Comparison of ENCODE assay signal across 8 cellular contexts in the genomic region with DNA sequence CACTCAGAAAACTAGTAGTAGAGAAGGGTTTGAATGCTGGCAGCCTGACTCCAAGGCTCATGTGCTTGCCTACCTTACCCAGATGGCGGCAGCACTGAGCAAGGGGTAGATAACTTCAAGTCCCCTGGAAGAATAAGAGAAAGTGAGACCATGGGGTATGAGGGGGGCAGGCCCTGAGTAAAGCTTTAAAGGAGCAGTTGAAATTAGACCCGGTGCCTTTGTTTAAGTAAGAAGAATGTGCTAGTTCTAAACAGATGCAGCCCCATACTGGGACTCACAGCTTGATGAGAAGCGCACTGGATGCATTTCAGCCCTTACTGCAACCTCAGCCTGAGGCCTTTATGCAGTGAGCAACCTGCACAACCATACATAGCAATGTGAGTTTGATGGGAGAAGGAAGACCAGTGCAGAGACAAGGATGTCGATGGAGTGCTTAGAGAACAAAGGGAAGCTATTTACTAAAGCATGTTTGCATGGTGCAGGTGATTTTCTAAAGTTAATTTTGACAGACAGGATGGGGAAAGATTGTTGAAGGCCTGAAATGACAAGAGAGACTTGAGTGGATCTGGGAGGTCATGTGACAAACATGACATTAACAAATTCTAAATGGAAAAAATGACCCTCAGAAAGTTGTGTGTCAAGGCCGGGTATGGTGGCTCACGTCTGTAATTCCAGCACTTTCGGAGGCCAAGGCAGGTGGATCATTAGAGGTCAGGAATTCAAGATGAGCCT. TPM values are rescaled to one million over a fixed set of nuclear protein-coding genes. Genes with fewer than 3 reads are reported as not detected.
DNase-seq lines count a peak whose midpoint lies in the region; ATAC-seq, FAIRE-seq and TF ChIP-seq lines count a peak whose summit lies in the region.

No MANE protein-coding gene starts in this region.

- intact Hi-C loops in A673 (cut with micrococcal nuclease; ENCODE audit: unreplicated experiment) (no loop called here), K562 (cut with micrococcal nuclease) (loop anchor here (5.0 kb wide), 1 partner anchor 64 kb away; no protein-coding TSS in a partner anchor)

- no peaks in the 10 kb centered on the region for H4K20me1 ChIP-seq in K562 (replicated peaks; ENCODE audit: control insufficient read depth, insufficient read depth, low read length)

- TF ChIP-seq EP300 in K562 (IDR thresholded peaks at IDR 0.05; ENCODE audit: low read length), result no peak

- 61% methylated on average over 7 of the region's 7 CpGs for WGBS in K562 (ENCODE audit: insufficient coverage, low coverage, missing lambda C conversion rate)
- no CpG with 5 or more reads among the region's 7 CpGs for WGBS in mesendoderm (ENCODE audit: extremely low coverage, insufficient coverage, low lambda C conversion rate)

- no peak overlapping the region for H3K56ac ChIP-seq in mesendoderm (ENCODE audit: low read length)

- no peak overlapping the region for H2BK15ac ChIP-seq in mesendoderm (replicated peaks; ENCODE audit: low read depth)

- in situ Hi-C loops in K562 (cut with MboI), result no loop called here

- H3K27me3 ChIP-seq in A673 (replicated peaks; ENCODE audit: insufficient read depth, low read depth, low read length, poor library complexity) (peaks cover 69% of the 10 kb centered on the region), Peyer's patch (no peaks in the 10 kb centered on the region), K562 (ENCODE audit: control insufficient read depth in 2 of 2, insufficient read depth in 2 of 2, low read length in 2 of 2) (no peaks in the 10 kb centered on the region), mesendoderm (ENCODE audit: insufficient read depth, low read length, poor library complexity) (no peaks in the 10 kb centered on the region)

- no peak overlapping the region for H3K9ac ChIP-seq in K562 (ENCODE audit: insufficient read depth in 1 of 2, low read depth in 2 of 2, low read length in 2 of 2)
- H3K9ac ChIP-seq in mesendoderm (ENCODE audit: low read length), result no peak overlapping the region

- H2AK5ac ChIP-seq in mesendoderm (ENCODE audit: low read length), result no peak overlapping the region

- BruUV-seq in A673 (replicated peaks; lab: Mats Ljungman, UMichigan) (no TSS peak), K562 (replicated peaks; lab: Mats Ljungman, UMichigan) (no TSS peak)

- H3K79me2 ChIP-seq in K562 (ENCODE audit: control insufficient read depth, insufficient read depth, low read length) (peaks cover 6% of the 10 kb centered on the region; the same call in 1 of the 3 replicates), mesendoderm (ENCODE audit: control insufficient read depth, insufficient read depth, low read length) (no peaks in the 10 kb centered on the region)

- H3K4ac ChIP-seq in mesendoderm (ENCODE audit: low read depth, low read length), result no peak overlapping the region

- H3K9me1 ChIP-seq in K562 (ENCODE audit: control insufficient read depth, insufficient read depth, low read length), result no peaks in the 10 kb centered on the region

- H3K27ac ChIP-seq in A673 (ENCODE audit: low read depth, low read length, poor library complexity, severe bottlenecking) (no peak overlapping the region), Peyer's patch (peak overlapping the region in 2 of 4 donors; percentile 6 to 50), K562 (ENCODE audit: extremely low read depth, low read depth, low read length) (no peak overlapping the region), mesendoderm (ENCODE audit: low read depth, low read length) (no peak overlapping the region)

- H3K9me3 ChIP-seq in A673 (ENCODE audit: low read depth, low read length, poor library complexity, severe bottlenecking), result no peaks in the 10 kb centered on the region
- H3K9me3 ChIP-seq in Peyer's patch, result no peaks in the 10 kb centered on the region
- no peaks in the 10 kb centered on the region for H3K9me3 ChIP-seq in K562 (replicated peaks; ENCODE audit: control insufficient read depth, insufficient read depth, low read depth, low read length)

- TF ChIP-seq POLR2A in Peyer's patch (IDR thresholded peaks at IDR 0.05) (no peak), K562 (conservative IDR thresholded peaks at IDR 0.05) (no peak)

- TF ChIP-seq RAD21 in K562 (CRISPR knock-in tag; conservative IDR thresholded peaks at IDR 0.05 in 1 of 2, IDR thresholded peaks at IDR 0.05 in 1 of 2), result peak; percentile 32 to 71; a peak in 3 of 4 replicates

- H4K5ac ChIP-seq in mesendoderm (ENCODE audit: low read length), result no peak overlapping the region

- CTCF ChIA-PET in A673 (lab: Charles Lee), result interaction anchor here (0.6 kb wide), 1 partner anchor 363 kb away, joined by 3 read pairs; no protein-coding TSS in a partner anchor
- CTCF ChIA-PET in K562 (lab: Yijun Ruan, JAX; ENCODE audit: low intra/inter-chr PET ratio), result interaction anchor here (0.8 kb wide), 1 partner anchor 9 kb away, joined by 3 read pairs; no protein-coding TSS in a partner anchor

- no peak overlapping the region for H4K8ac ChIP-seq in mesendoderm (ENCODE audit: low read depth, low read length)

- no peak overlapping the region for H2AFZ ChIP-seq in K562 (ENCODE audit: low read depth, low read length)

- H2BK120ac ChIP-seq in mesendoderm (ENCODE audit: low read depth, low read length), result no peak overlapping the region

- H3K36me3 ChIP-seq in A673 (ENCODE audit: insufficient read depth, low read length, poor library complexity, severe bottlenecking) (no peaks in the 10 kb centered on the region), Peyer's patch (no peaks in the 10 kb centered on the region), K562 (ENCODE audit: control insufficient read depth, insufficient read depth, low read length) (no peaks in the 10 kb centered on the region), mesendoderm (ENCODE audit: control insufficient read depth, insufficient read depth, low read length) (no peaks in the 10 kb centered on the region)

- no peak overlapping the region for H3K23ac ChIP-seq in mesendoderm (ENCODE audit: low read length)

- H3K4me3 ChIP-seq in A673 (ENCODE audit: low read depth, low read length, poor library complexity, severe bottlenecking) (no peak overlapping the region), Peyer's patch (no peak overlapping the region), K562 (no peak overlapping the region), mesendoderm (ENCODE audit: low read length) (no peak overlapping the region)

- H3K4me2 ChIP-seq in K562 (ENCODE audit: insufficient read depth, low read length) (no peak overlapping the region), mesendoderm (ENCODE audit: low read length) (no peak overlapping the region)

- peak; percentile 57 for TF ChIP-seq CTCF in A673 (conservative IDR thresholded peaks at IDR 0.05; ENCODE audit: low read depth, low read length)
- peak; percentile 65 for TF ChIP-seq CTCF in GM10266 (IDR thresholded peaks at IDR 0.05; ENCODE audit: control insufficient read depth, insufficient read depth, low read depth, missing control alignments)
- peak; percentile 14 to 75 (median 60) for TF ChIP-seq CTCF in Peyer's patch (IDR thresholded peaks at IDR 0.05)
- TF ChIP-seq CTCF in K562 (IDR thresholded peaks at IDR 0.05 in 2 of 3, conservative IDR thresholded peaks at IDR 0.05 in 1 of 3; ENCODE audit: insufficient read depth in 2 of 3, low read depth in 1 of 3, low read length in 3 of 3), result peak; percentile 70 to 78 (median 71)

- ATAC-seq in K562, result peak; percentile 83
- no peak for ATAC-seq in HG02870 (IDR thresholded peaks at IDR 0.05; ENCODE audit: unreplicated experiment)

- peak; percentile 40 for FAIRE-seq in K562 (lab: Jason Lieb, UNC)

- no peaks in the 10 kb centered on the region for H3K79me1 ChIP-seq in mesendoderm (ENCODE audit: low read length)

- H3K18ac ChIP-seq in mesendoderm (ENCODE audit: low read length), result no peak overlapping the region

- POLR2A ChIA-PET in A673 (lab: Charles Lee; ENCODE audit: low non-redundant PET), result interaction anchor here (0.6 kb wide), 1 partner anchor 189 kb away, joined by 3 read pairs; no protein-coding TSS in a partner anchor
- POLR2A ChIA-PET in K562 (lab: Yijun Ruan, JAX), result interaction anchor here (0.6 to 2.5 kb wide), 3 partner anchors 9 to 78 kb away, joined by 3 to 7 read pairs (median 3); no protein-coding TSS in a partner anchor

- H2BK5ac ChIP-seq in mesendoderm (ENCODE audit: low read length), result no peak overlapping the region

- H3K4me1 ChIP-seq in A673 (ENCODE audit: insufficient read depth, low read length, poor library complexity, severe bottlenecking), result no peaks in the 10 kb centered on the region
- no peaks in the 10 kb centered on the region for H3K4me1 ChIP-seq in Peyer's patch
- peaks cover 4 to 57% of the 10 kb centered on the region in 2 experiments; a peak in 4 of 5 replicates for H3K4me1 ChIP-seq in K562 (replicated peaks in 1 of 2; ENCODE audit: control insufficient read depth in 2 of 2, insufficient read depth in 2 of 2, low read length in 2 of 2)
- no peaks in the 10 kb centered on the region for H3K4me1 ChIP-seq in mesendoderm (ENCODE audit: control insufficient read depth, low read depth, low read length)

- peak; percentile 37 for DNase-seq in A673 (ENCODE audit: low spot score)
- peak; percentile 50 for DNase-seq in GM10266 (ENCODE audit: extremely low spot score)
- DNase-seq in Peyer's patch, result peak in 2 of 3 donors; percentile 44 to 82
- peak; percentile 69 to 82 (median 72) for DNase-seq in K562 (ENCODE audit: extremely low read depth in 1 of 4, low spot score in 3 of 4)
- peak; percentile 91 for DNase-seq in mesendoderm
- DNase-seq in OCI-M2 (lab: John Stamatoyannopoulos, UW; ENCODE audit: unreplicated experiment), result no peak
- DNase-seq in NCI-H226, result no peak

RNA-seq across cellular contexts. Expression of gene TMA7B, which starts 27.1 kb away (rescaled TPM):
- total RNA-seq in A673 (2021) (not detected in 2 replicates), Peyer's patch (not detected), K562 (2014; rRNA removed) (12.0 and 14.2 TPM in 2 replicates), K562 (2014; rRNA removed; fragmentation: Illumina TruSeq; extraction: Trizol) (13.9 and 17.0 TPM in 2 replicates), K562 (2015; rRNA removed; fragmentation: Illumina TruSeq; extraction: Trizol) (5.3 and 5.6 TPM in 2 replicates), K562 (2021) (11.2 and 12.8 TPM in 2 replicates)
- 16.1 and 33.1 TPM in 2 replicates for total RNA-seq in K562 (2011; cell fraction: chromatin; rRNA removed; ENCODE audit: low replicate concordance)
- total RNA-seq in K562 (2011; cell fraction: nucleolus; rRNA removed), result 8.2 and 8.4 TPM in 2 replicates
- 15.8 and 17.9 TPM in 2 replicates for total RNA-seq in K562 (2011; cell fraction: nucleoplasm; rRNA removed)
- polyA plus RNA-seq in K562 (2011; rRNA removed) (3.2 and 10.9 TPM in 2 replicates), K562 (2014; fragmentation: Illumina TruSeq; extraction: Trizol) (9.4 and 11.8 TPM in 2 replicates), K562 (2014; fragmentation: Nextera tagmentation; extraction: Ambion mirVana) (1 to 10 TPM; 5.7 to 8.7 TPM), K562 (2014; rRNA removed) (13.2 and 14.5 TPM in 2 replicates)
- polyA plus RNA-seq in K562 (2011; cell fraction: cytosol; rRNA removed), result 1.0 and 1.5 TPM in 2 replicates
- 1.7 and 4.9 TPM in 2 replicates for polyA plus RNA-seq in K562 (2011; cell fraction: nucleus; rRNA removed)
- 4.9 and 8.2 TPM in 2 replicates for polyA plus RNA-seq in K562 (2012)
- polyA minus RNA-seq in K562 (2011; rRNA and poly(A)+ RNA removed), result 4.7 and 10.9 TPM in 2 replicates
- polyA minus RNA-seq in K562 (2011; cell fraction: cytosol; rRNA and poly(A)+ RNA removed), result 1.0 and 3.1 TPM in 2 replicates
- polyA minus RNA-seq in K562 (2011; cell fraction: nucleus; rRNA and poly(A)+ RNA removed), result 2.2 and 2.6 TPM in 2 replicates
- not detected for polyA plus RNA-seq in mesendoderm (2013, experiment 1 of 2)
- polyA plus RNA-seq in mesendoderm (2013, experiment 2 of 2), result not detected

RNA-seq across cellular contexts. Expression of gene GRAP2, which starts 32.2 kb away (rescaled TPM):
- total RNA-seq in A673 (2021), result not detected in 2 replicates
- 10 to 100 TPM in 1 of 4 donors, 1 to 10 TPM in 3; 5.8 to 92.4 (median 6.1) TPM for total RNA-seq in Peyer's patch
- total RNA-seq in K562 (2011; cell fraction: chromatin; rRNA removed; ENCODE audit: low replicate concordance), result 119 and 120 TPM in 2 replicates
- total RNA-seq in K562 (2011; cell fraction: nucleolus; rRNA removed), result 83.6 and 92.2 TPM in 2 replicates
- total RNA-seq in K562 (2011; cell fraction: nucleoplasm; rRNA removed), result 114 and 167 TPM in 2 replicates
- 67.9 and 83.1 TPM in 2 replicates for total RNA-seq in K562 (2014; rRNA removed)
- 43.0 and 46.6 TPM in 2 replicates for total RNA-seq in K562 (2014; rRNA removed; fragmentation: Illumina TruSeq; extraction: Trizol)
- 29.5 and 30.2 TPM in 2 replicates for total RNA-seq in K562 (2015; rRNA removed; fragmentation: Illumina TruSeq; extraction: Trizol)
- 62.2 and 71.4 TPM in 2 replicates for total RNA-seq in K562 (2021)
- polyA plus RNA-seq in K562 (2011; rRNA removed), result 22.0 and 60.4 TPM in 2 replicates
- polyA plus RNA-seq in K562 (2011; cell fraction: cytosol; rRNA removed), result 20.3 and 83.5 TPM in 2 replicates
- 34.5 and 117 TPM in 2 replicates for polyA plus RNA-seq in K562 (2011; cell fraction: nucleus; rRNA removed)
- polyA plus RNA-seq in K562 (2012), result 57.6 and 120 TPM in 2 replicates
- 67.6 and 69.5 TPM in 2 replicates for polyA plus RNA-seq in K562 (2014; fragmentation: Illumina TruSeq; extraction: Trizol)
- 1 to 10 TPM; 4.8 to 8.8 TPM for polyA plus RNA-seq in K562 (2014; fragmentation: Nextera tagmentation; extraction: Ambion mirVana)
- polyA plus RNA-seq in K562 (2014; rRNA removed), result 76.8 and 88.7 TPM in 2 replicates
- polyA minus RNA-seq in K562 (2011; rRNA and poly(A)+ RNA removed), result 22.0 and 65.1 TPM in 2 replicates
- 15.4 and 43.7 TPM in 2 replicates for polyA minus RNA-seq in K562 (2011; cell fraction: cytosol; rRNA and poly(A)+ RNA removed)
- polyA minus RNA-seq in K562 (2011; cell fraction: nucleus; rRNA and poly(A)+ RNA removed), result 24.7 and 46.7 TPM in 2 replicates
- 0.13 TPM for polyA plus RNA-seq in mesendoderm (2013, experiment 1 of 2)
- 0.15 TPM for polyA plus RNA-seq in mesendoderm (2013, experiment 2 of 2)

RNA-seq across cellular contexts. Expression of gene ENTHD1, which starts 39.5 kb away (rescaled TPM):
- total RNA-seq in A673 (2021), result not detected in 2 replicates
- total RNA-seq in Peyer's patch, result not detected
- total RNA-seq in K562 (2011; cell fraction: chromatin; rRNA removed; ENCODE audit: low replicate concordance), result 0.25 TPM in 1 of 2 replicates, not detected in the other
- total RNA-seq in K562 (2011; cell fraction: nucleolus; rRNA removed), result not detected in 2 replicates
- total RNA-seq in K562 (2011; cell fraction: nucleoplasm; rRNA removed), result not detected in 2 replicates
- 0.18 and 0.29 TPM in 2 replicates for total RNA-seq in K562 (2014; rRNA removed)
- total RNA-seq in K562 (2014; rRNA removed; fragmentation: Illumina TruSeq; extraction: Trizol), result 0.29 and 0.36 TPM in 2 replicates
- total RNA-seq in K562 (2015; rRNA removed; fragmentation: Illumina TruSeq; extraction: Trizol), result 0.43 and 0.75 TPM in 2 replicates
- 0.20 and 0.22 TPM in 2 replicates for total RNA-seq in K562 (2021)
- polyA plus RNA-seq in K562 (2011; rRNA removed), result 0.05 and 0.13 TPM in 2 replicates
- polyA plus RNA-seq in K562 (2011; cell fraction: cytosol; rRNA removed), result 0.07 TPM in 1 of 2 replicates, not detected in the other
- polyA plus RNA-seq in K562 (2011; cell fraction: nucleus; rRNA removed), result not detected in 2 replicates
- 0.27 and 0.35 TPM in 2 replicates for polyA plus RNA-seq in K562 (2012)
- 0.25 and 0.37 TPM in 2 replicates for polyA plus RNA-seq in K562 (2014; fragmentation: Illumina TruSeq; extraction: Trizol)
- under 1 TPM; 0.27 to 0.35 TPM for polyA plus RNA-seq in K562 (2014; fragmentation: Nextera tagmentation; extraction: Ambion mirVana)
- 0.23 and 0.98 TPM in 2 replicates for polyA plus RNA-seq in K562 (2014; rRNA removed)
- polyA minus RNA-seq in K562 (2011; rRNA and poly(A)+ RNA removed), result 0.25 TPM in 1 of 2 replicates, not detected in the other
- not detected in 2 replicates for polyA minus RNA-seq in K562 (2011; cell fraction: cytosol; rRNA and poly(A)+ RNA removed)
- polyA minus RNA-seq in K562 (2011; cell fraction: nucleus; rRNA and poly(A)+ RNA removed), result not detected in 2 replicates
- polyA plus RNA-seq in mesendoderm (2013, experiment 1 of 2), result not detected
- not detected for polyA plus RNA-seq in mesendoderm (2013, experiment 2 of 2)

Comparison
In these comparisons a context has a peak if more than half of its experiments do, and no peak if none do; other contexts are left out.
1. DNase-seq: peak in A673 (single experiment), GM10266 (single experiment), Peyer's patch (2 of 3), K562 (4 of 4) and mesendoderm (single experiment); none in OCI-M2 (single experiment) and NCI-H226 (single experiment).
2. Peak in every context shown above with its lines, with median percentiles within 50 percentile points of each other: CTCF ChIP-seq.